Comparison of ENCODE assay signal across 2 cellular contexts in genomic region chr7:131292141-131292905, GRCh38.
TF ChIP-seq lines count a peak whose summit lies in the region.

No MANE protein-coding gene starts in this region.

TF ChIP-seq in HepG2, 621 proteins besides CTCF, POLR2A, EP300 and RAD21:
- TF ChIP-seq YEATS2 (CRISPR knock-in tag; IDR thresholded peaks at IDR 0.05; ENCODE audit: borderline replicate concordance) (no peak), CEBPB (IDR thresholded peaks at IDR 0.05; ENCODE audit: borderline replicate concordance, low read depth, low read length) (0 out of 2 replicates have a peak, but pooled peaks have one; percentile 21)

TF ChIP-seq in K562, 482 proteins besides CTCF, POLR2A, EP300 and RAD21:
- TF ChIP-seq ZNF165 (CRISPR knock-in tag; IDR thresholded peaks at IDR 0.05; ENCODE audit: borderline replicate concordance) (no peak), POLR2AphosphoS5 (IDR thresholded peaks at IDR 0.05; ENCODE audit: control insufficient read depth, insufficient read depth, low read depth, low read length) (no peak), CTBP1 (IDR thresholded peaks at IDR 0.05; ENCODE audit: borderline replicate concordance) (no peak), ZNF766 (CRISPR knock-in tag; conservative IDR thresholded peaks at IDR 0.05) (no peak), KAT2B (IDR thresholded peaks at IDR 0.05; ENCODE audit: low read depth, low read length) (no peak), CEBPG (CRISPR knock-in tag; IDR thresholded peaks at IDR 0.05) (no peak), CEBPG (tag; conservative IDR thresholded peaks at IDR 0.05 in 1 of 2, IDR thresholded peaks at IDR 0.05 in 1 of 2) (peak; percentile 45 to 66; a peak in 3 of 4 replicates), CEBPB (tag; IDR thresholded peaks at IDR 0.05) (peak; percentile 73), ZNF785 (CRISPR knock-in tag; IDR thresholded peaks at IDR 0.05) (no peak), WHSC1 (IDR thresholded peaks at IDR 0.05; ENCODE audit: low read length) (no peak), HDAC6 (IDR thresholded peaks at IDR 0.05; ENCODE audit: low read depth, low read length) (no peak)
TF ChIP-seq in K562: peak in this region for 2.
